22 cellular contexts compared by ENCODE assay signal in the genomic region with DNA sequence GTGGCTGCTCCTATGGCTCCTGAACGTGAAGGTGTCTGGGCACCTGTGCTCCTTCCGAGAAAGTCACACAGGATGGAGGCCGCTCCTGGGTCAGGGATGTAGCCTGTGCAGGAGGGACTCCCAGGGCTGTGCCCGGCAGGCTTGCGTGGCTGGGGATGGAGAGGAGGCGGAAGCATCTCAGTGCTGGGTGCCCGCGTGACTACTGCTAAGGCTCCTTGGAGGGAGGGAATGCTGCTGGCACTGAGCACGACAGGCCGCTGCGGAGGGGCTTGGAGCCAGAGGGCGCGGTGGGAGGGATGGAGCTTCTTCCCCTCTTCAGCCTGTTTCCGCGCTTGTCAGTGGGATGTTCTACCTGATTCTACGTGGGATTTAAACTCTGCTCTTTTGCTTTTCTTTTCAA. TPM values are rescaled to one million over a fixed set of nuclear protein-coding genes. Genes with fewer than 3 reads are reported as not detected.
"Had no signal": no experiment of that assay in that cellular context is flagged by ENCODE, and none has a peak within 500 bp of the region (broad histone marks: within the 10 kb centered on the region; RNA-seq: fewer than 3 reads in every experiment).

No MANE protein-coding gene starts in this region.

- H3K9me3 ChIP-seq: uterus had no signal

- H3K27ac Mint-ChIP-seq: activated CD4-positive, alpha-beta memory T cell treated with anti-CD3 and anti-CD28 coated beads, Interleukin-2, amount 10 ng/mL, durations not matched to agents 7 days and 5 days; activated naive CD8-positive, alpha-beta T cell treated with anti-CD3 and anti-CD28 coated beads for 36 hours; activated T-cell treated with anti-CD3 and anti-CD28 coated beads, Interleukin-2, amount 50 U/mL, for 24 hours; activated T-helper 17 cell treated with anti-CD3 and anti-CD28 coated beads, Interleukin-2, amount 50 U/mL, for 72 hours; T-helper 17 cell had no signal

- H3K4me3 ChIP-seq: heart left ventricle, lower lobe of right lung, mucosa of descending colon, spleen, uterus had no signal

- H3K4me1 ChIP-seq: heart left ventricle, lower lobe of right lung, spleen, uterus had no signal

- H3K27ac ChIP-seq: epithelial cell of prostate, heart left ventricle, lower lobe of right lung, spleen, uterus had no signal

- H3K27me3 ChIP-seq: heart left ventricle, uterus had no signal

- H3K4me1 Mint-ChIP-seq: activated CD4-positive, alpha-beta memory T cell treated with anti-CD3 and anti-CD28 coated beads, Interleukin-2, amount 10 ng/mL, durations not matched to agents 7 days and 5 days; activated naive CD8-positive, alpha-beta T cell treated with anti-CD3 and anti-CD28 coated beads for 36 hours; activated T-helper 17 cell treated with anti-CD3 and anti-CD28 coated beads, Interleukin-2, amount 50 U/mL, for 72 hours; T-helper 17 cell had no signal

- H3K4me3 Mint-ChIP-seq: activated CD4-positive, alpha-beta memory T cell treated with anti-CD3 and anti-CD28 coated beads, Interleukin-2, amount 10 ng/mL, durations not matched to agents 7 days and 5 days; activated naive CD8-positive, alpha-beta T cell treated with anti-CD3 and anti-CD28 coated beads for 36 hours; activated T-cell treated with anti-CD3 and anti-CD28 coated beads, Interleukin-2, amount 50 U/mL, for 24 hours; activated T-helper 17 cell treated with anti-CD3 and anti-CD28 coated beads, Interleukin-2, amount 50 U/mL, for 72 hours; T-helper 17 cell had no signal

- H3K36me3 ChIP-seq: lower lobe of right lung, spleen, uterus had no signal

- DNase-seq: activated CD4-positive, alpha-beta memory T cell treated with anti-CD3 and anti-CD28 coated beads, Interleukin-2, amount 10 ng/mL, durations not matched to agents 7 days and 5 days; activated CD4-positive, alpha-beta T cell treated with anti-CD3 and anti-CD28 coated beads for 48 hours; activated naive CD4-positive, alpha-beta T cell treated with Interleukin-2 at 50 U/mL for 16 hours; activated naive CD8-positive, alpha-beta T cell treated with anti-CD3 and anti-CD28 coated beads for 36 hours; activated T-cell treated with anti-CD3 and anti-CD28 coated beads, Interleukin-2, amount 50 U/mL, for 24 hours; cortex of kidney; heart left ventricle; islet precursor cell; left colon; lower lobe of right lung; mesendoderm; mucosa of descending colon; nephron progenitor cell; nucleus accumbens; posterior cingulate gyrus; spleen; stimulated activated CD4-positive, alpha-beta T cell treated with anti-CD3 and anti-CD28 coated beads, Interleukin-4, amount 100 ng/mL, for 24 hours; stimulated activated naive CD4-positive, alpha-beta T cell treated with Interleukin-2 at 50 U/mL for 16 hours; T-helper 17 cell; uterus had no signal

- ATAC-seq: activated T-helper 17 cell treated with anti-CD3 and anti-CD28 coated beads, Interleukin-2, amount 50 U/mL, for 72 hours; heart left ventricle; left colon; lower lobe of right lung; mucosa of descending colon; T-helper 17 cell had no signal

- H3K27me3 Mint-ChIP-seq: activated CD4-positive, alpha-beta memory T cell treated with anti-CD3 and anti-CD28 coated beads, Interleukin-2, amount 10 ng/mL, durations not matched to agents 7 days and 5 days had no signal

- H3K36me3 Mint-ChIP-seq: activated naive CD8-positive, alpha-beta T cell treated with anti-CD3 and anti-CD28 coated beads for 36 hours had no signal

RNA-seq across cellular contexts. Expression of a gene that starts 35.0 kb away (rescaled TPM):
- total RNA-seq: T-helper 17 cell had no signal
